1 cellular context compared by ENCODE assay signal in the genomic region with DNA sequence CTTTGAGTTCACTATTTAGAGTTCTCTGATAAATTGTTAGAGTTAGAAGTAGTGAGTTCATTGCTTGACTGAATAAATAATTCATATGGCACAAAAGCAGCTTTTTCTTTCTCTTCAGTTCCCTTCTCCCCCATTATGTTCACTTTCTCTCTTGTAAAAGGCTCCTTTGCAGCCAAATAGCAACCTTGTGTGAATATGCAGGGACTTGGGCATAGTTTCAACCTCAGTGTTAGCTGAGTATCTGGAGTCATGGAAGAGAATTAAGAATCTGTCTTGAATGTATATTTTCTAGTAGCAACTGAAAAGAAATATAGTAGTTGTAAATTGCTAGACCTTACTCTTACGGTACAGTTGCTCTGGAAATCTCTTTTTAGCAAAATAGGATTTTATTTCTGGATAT.
TF ChIP-seq lines count a peak whose summit lies in the region.

No MANE protein-coding gene starts in this region.

TF ChIP-seq in GM23338, 12 proteins besides CTCF, POLR2A, EP300 and RAD21 (continued from another document):
- TF ChIP-seq ZNF462 (CRISPR knock-in tag; IDR thresholded peaks at IDR 0.05) (no peak), JUNB (IDR thresholded peaks at IDR 0.05; ENCODE audit: unreplicated experiment) (no peak), ETS1 (IDR thresholded peaks at IDR 0.05) (no peak)
